Comparison of ENCODE assay signal across 10 cellular contexts in genomic region chr18:62784966-62785413, GRCh38.
A peak's percentile ranks its signal among the peaks of the same experiment; 100 is the strongest.
DNase-seq lines count a peak whose midpoint lies in the region; ATAC-seq and TF ChIP-seq lines count a peak whose summit lies in the region.
"Had no signal": no experiment of that assay in that cellular context is flagged by ENCODE, and none has a peak within 500 bp of the region (broad histone marks: within the 10 kb centered on the region; RNA-seq: fewer than 3 reads in every experiment).

No MANE protein-coding gene starts in this region.

- H3K4me1 Mint-ChIP-seq in CD14-positive monocyte: peaks cover 30% of the 10 kb centered on the region
- H3K4me1 Mint-ChIP-seq in MCF 10A (ENCODE audit: insufficient read depth, unreplicated experiment): peaks cover 37% of the 10 kb centered on the region
- H3K4me1 Mint-ChIP-seq in chondrocyte (ENCODE audit: low read depth): peaks cover 28% of the 10 kb centered on the region

- H3K27me3 Mint-ChIP-seq in CD14-positive monocyte (ENCODE audit: low read depth in 3 of 3) (peaks cover 0 to 2% (median 0%) of the 10 kb centered on the region in 3 donors), MCF 10A (ENCODE audit: insufficient read depth, unreplicated experiment) (no peaks in the 10 kb centered on the region), chondrocyte (ENCODE audit: low read depth) (no peaks in the 10 kb centered on the region)

- CTCF ChIA-PET in MCF 10A (lab: Yijun Ruan, JAX): interaction anchor here (0.6 kb wide), 1 partner anchor 348 kb away, joined by 3 read pairs; no protein-coding TSS in a partner anchor

- H3K9me2 ChIP-seq in Loucy (replicated peaks; ENCODE audit: low read depth, low read length): no peaks in the 10 kb centered on the region

- H4K20me1 ChIP-seq in Loucy (ENCODE audit: insufficient read depth, low read length, poor library complexity, severe bottlenecking): peaks cover 52% of the 10 kb centered on the region

- no peaks in the 10 kb centered on the region for H3K36me3 Mint-ChIP-seq in CD14-positive monocyte
- no peaks in the 10 kb centered on the region for H3K36me3 Mint-ChIP-seq in MCF 10A (ENCODE audit: insufficient read depth, unreplicated experiment)
- no peaks in the 10 kb centered on the region for H3K36me3 Mint-ChIP-seq in chondrocyte (ENCODE audit: low read depth)

- H3K9ac ChIP-seq in Loucy (ENCODE audit: low read depth, low read length, poor library complexity, severe bottlenecking): no peak overlapping the region
- H3K9ac ChIP-seq: KMS-11 had no signal

- peak overlapping the region; percentile 49 for H3K4me2 ChIP-seq in Loucy (ENCODE audit: low read depth, low read length, poor library complexity, severe bottlenecking)
- H3K4me2 ChIP-seq: KMS-11 had no signal

- no peak overlapping the region for H2AFZ ChIP-seq in Loucy (ENCODE audit: low read length)

- TF ChIP-seq CTCF in CD14-positive monocyte (IDR thresholded peaks at IDR 0.05) (no peak), Loucy (conservative IDR thresholded peaks at IDR 0.05; ENCODE audit: low read length) (no peak), MCF 10A (IDR thresholded peaks at IDR 0.05; ENCODE audit: unreplicated experiment) (no peak), chondrocyte (IDR thresholded peaks at IDR 0.05) (no peak)

- BruUV-seq in MCF 10A (replicated peaks; lab: Mats Ljungman, UMichigan): no TSS peak

- POLR2A ChIA-PET in MCF 10A (lab: Yijun Ruan, JAX): interaction anchor here (1.1 to 4.7 kb wide), 3 partner anchors 19 to 69 kb away, joined by 3 to 62 read pairs (median 3); partner anchors contain the start of gene PHLPP1

- DNase-seq in CD14-positive monocyte (ENCODE audit: low spot score) (no peak), MCF 10A (ENCODE audit: unreplicated experiment) (no peak), middle frontal gyrus (ENCODE audit: extremely low spot score, low spot score) (peak; percentile 83), chondrocyte (ENCODE audit: low spot score) (no peak), NCI-H1092 treated with DMSO at 0.1 percent for 48 hours (lab: John Stamatoyannopoulos, UW) (no peak)
- DNase-seq in effector CD8-positive, alpha-beta T cell (lab: John Stamatoyannopoulos, UW): no peak
- DNase-seq: activated CD8-positive, alpha-beta memory T cell treated with anti-CD3 and anti-CD28 coated beads for 24 hours had no signal

- no peaks in the 10 kb centered on the region for H3K36me3 ChIP-seq in Loucy (ENCODE audit: insufficient read depth, low read length)

- no peak overlapping the region for H3K4me3 Mint-ChIP-seq in CD14-positive monocyte
- no peak overlapping the region for H3K4me3 Mint-ChIP-seq in MCF 10A (ENCODE audit: unreplicated experiment)
- no peak overlapping the region for H3K4me3 Mint-ChIP-seq in chondrocyte (ENCODE audit: unreplicated experiment)

- no peaks in the 10 kb centered on the region for H3K27me3 ChIP-seq in Loucy (ENCODE audit: insufficient read depth, low read length, poor library complexity, severe bottlenecking)

- no peaks in the 10 kb centered on the region for H3K9me3 Mint-ChIP-seq in CD14-positive monocyte
- H3K9me3 Mint-ChIP-seq in MCF 10A (ENCODE audit: unreplicated experiment): no peaks in the 10 kb centered on the region
- no peaks in the 10 kb centered on the region for H3K9me3 Mint-ChIP-seq in chondrocyte (ENCODE audit: low read depth)

- H3K4me1 ChIP-seq in Loucy (ENCODE audit: insufficient read depth, low read length, poor library complexity, severe bottlenecking): peaks cover 74% of the 10 kb centered on the region

- H3K79me2 ChIP-seq in Loucy (ENCODE audit: insufficient read depth, low read length): peaks cover 92% of the 10 kb centered on the region

- H3F3A ChIP-seq in Loucy (ENCODE audit: low read depth): no peaks in the 10 kb centered on the region

- H3K27ac Mint-ChIP-seq in CD14-positive monocyte: peak overlapping the region in 6 of 7 donors; percentile 4 to 71 (median 38)
- H3K27ac Mint-ChIP-seq in MCF 10A (ENCODE audit: low read depth, unreplicated experiment): peak overlapping the region; percentile 95
- no peak overlapping the region for H3K27ac Mint-ChIP-seq in chondrocyte (ENCODE audit: unreplicated experiment)

- intact Hi-C loops in CD14-positive monocyte (cut with micrococcal nuclease): loop anchor here in 1 of 2 donors (10.0 kb wide), 1 partner anchor 70 kb away; the partner anchor contains the start of gene PHLPP1
- intact Hi-C loops in MCF 10A (cut with micrococcal nuclease): no loop called here

- no peak for ATAC-seq in GM19035 (IDR thresholded peaks at IDR 0.05; ENCODE audit: unreplicated experiment)

- H3K9me3 ChIP-seq in Loucy (ENCODE audit: insufficient read depth, low read depth, low read length): no peaks in the 10 kb centered on the region

- peak overlapping the region; percentile 36 for H3K4me3 ChIP-seq in Loucy (ENCODE audit: low read length, poor library complexity, severe bottlenecking)
